1 cellular context compared by ENCODE assay signal in the genomic region with DNA sequence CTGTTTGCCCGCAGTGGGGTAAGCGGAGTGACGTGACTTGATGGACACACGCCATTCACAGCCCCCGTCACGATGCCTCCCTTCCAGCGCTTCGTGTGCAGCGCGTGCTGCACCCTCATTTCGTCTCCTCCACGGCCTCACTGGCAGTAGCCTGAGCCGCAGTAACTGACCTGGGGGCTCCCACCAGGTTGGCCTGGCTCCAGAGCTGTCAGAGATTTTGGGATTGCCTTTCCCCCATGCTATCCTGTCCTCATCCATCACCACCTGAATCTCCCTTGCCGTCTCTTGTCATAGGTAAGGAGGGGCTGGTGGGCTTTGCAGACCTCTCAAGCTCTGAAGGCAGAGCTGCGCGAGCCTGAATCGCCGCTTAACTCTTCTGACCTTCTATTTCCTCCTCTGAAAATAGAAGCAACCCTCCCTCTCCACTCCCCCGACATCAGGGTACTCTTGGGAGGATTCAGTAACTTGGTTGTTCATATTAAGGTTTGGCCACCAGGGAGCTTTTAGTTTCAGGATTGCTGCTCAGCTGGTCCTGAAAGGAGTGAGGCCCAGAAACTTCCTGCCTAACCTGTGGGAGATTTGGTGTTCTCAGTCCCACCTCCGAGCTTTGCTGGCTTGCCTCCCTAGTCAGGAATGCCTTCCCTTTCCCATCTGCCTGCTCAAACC.
TF ChIP-seq lines count a peak whose summit lies in the region.

No MANE protein-coding gene starts in this region.

TF ChIP-seq in GM12891, 5 proteins besides CTCF, POLR2A, EP300 and RAD21:
- TF ChIP-seq POU2F2 (IDR thresholded peaks at IDR 0.05; ENCODE audit: low read depth, low read length) (no peak), TAF1 (IDR thresholded peaks at IDR 0.05; ENCODE audit: low read depth, low read length) (no peak), SPI1 (IDR thresholded peaks at IDR 0.05; ENCODE audit: low read depth, low read length) (no peak), POLR2AphosphoS5 (IDR thresholded peaks at IDR 0.05; ENCODE audit: low read depth, low read length) (no peak), PAX5 (IDR thresholded peaks at IDR 0.05; ENCODE audit: insufficient read depth, low read length, severe bottlenecking) (no peak)
TF ChIP-seq in GM12891: peak in this region for 0.
